In genomic region chr19:4916292-4917082, GRCh38 we compare ENCODE assay signal across 8 cellular contexts.
A peak's percentile ranks its signal among the peaks of the same experiment; 100 is the strongest.
DNase-seq lines count a peak whose midpoint lies in the region; ATAC-seq lines count a peak whose summit lies in the region.

No MANE protein-coding gene starts in this region.

- peak; percentile 46 for DNase-seq in stimulated activated CD4-positive, alpha-beta T cell treated with anti-CD3 and anti-CD28 coated beads, Interleukin-15, amount 100 ng/mL, for 24 hours
- DNase-seq in stimulated activated CD4-positive, alpha-beta T cell treated with anti-CD3 and anti-CD28 coated beads, Interleukin-2, amount 100 ng/mL, for 48 hours, result no peak
- DNase-seq in activated T-helper 9 cell treated with anti-CD3 and anti-CD28 coated beads, Interleukin-2, amount 50 U/mL, for 16 hours (ENCODE audit: low read depth), result peak; percentile 19
- DNase-seq in midbrain (lab: John Stamatoyannopoulos, UW), result peak; percentile 5
- DNase-seq in kidney glomerular epithelial cell (lab: John Stamatoyannopoulos, UW), result no peak
- DNase-seq in ecto neural progenitor cell (ENCODE audit: low spot score), result no peak

- ATAC-seq in GM19455 (IDR thresholded peaks at IDR 0.05; ENCODE audit: unreplicated experiment), result no peak
- ATAC-seq in HG03439 (IDR thresholded peaks at IDR 0.05; ENCODE audit: unreplicated experiment), result no peak

Comparison
In these comparisons a context has a peak if more than half of its experiments do, and no peak if none do; other contexts are left out.
1. DNase-seq: peak in stimulated activated CD4-positive, alpha-beta T cell treated with anti-CD3 and anti-CD28 coated beads, Interleukin-15, amount 100 ng/mL, for 24 hours (single experiment), activated T-helper 9 cell treated with anti-CD3 and anti-CD28 coated beads, Interleukin-2, amount 50 U/mL, for 16 hours (single experiment) and midbrain (single experiment); none in stimulated activated CD4-positive, alpha-beta T cell treated with anti-CD3 and anti-CD28 coated beads, Interleukin-2, amount 100 ng/mL, for 48 hours (0 of 2), kidney glomerular epithelial cell (single experiment) and ecto neural progenitor cell (single experiment).